In the genomic region with DNA sequence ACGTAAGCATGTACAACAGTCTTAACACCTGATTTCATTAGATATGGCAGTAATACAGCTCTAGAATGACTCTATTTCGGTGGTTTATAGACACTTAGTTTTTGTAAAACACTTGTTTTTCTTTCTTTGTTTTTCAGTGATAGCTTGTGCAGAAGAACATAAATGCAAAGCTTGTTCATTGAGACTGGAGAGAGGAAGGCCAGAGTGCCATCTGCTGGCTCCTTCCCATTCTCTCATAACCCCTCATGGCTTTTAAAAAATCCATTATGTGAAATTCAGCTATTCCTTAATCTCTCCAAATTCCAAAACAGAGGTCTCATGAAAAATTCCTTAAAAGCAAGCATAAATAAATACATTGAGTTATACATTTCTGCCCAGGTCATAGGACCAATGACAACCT, we compare ENCODE assay signal across 9 cellular contexts.
DNase-seq lines count a peak whose midpoint lies in the region; ATAC-seq and TF ChIP-seq lines count a peak whose summit lies in the region.
"Had no signal": no experiment of that assay in that cellular context is flagged by ENCODE, and none has a peak within 500 bp of the region (broad histone marks: within the 10 kb centered on the region; RNA-seq: fewer than 3 reads in every experiment).

No MANE protein-coding gene starts in this region.

- CTCF ChIA-PET in SK-N-SH (lab: Yijun Ruan, JAX) = interaction anchor here (0.6 to 3.8 kb wide), 52 partner anchors 9 to 625 kb away, joined by 3 to 114 read pairs (median 5); partner anchors contain the start of gene CACNB2

- H3K79me2 ChIP-seq in SK-N-SH (ENCODE audit: insufficient read depth) = no peaks in the 10 kb centered on the region

- H3K4me2 ChIP-seq in SK-N-SH = no peak overlapping the region

- H3K36me3 Mint-ChIP-seq in type B pancreatic cell = no peaks in the 10 kb centered on the region
- H3K36me3 Mint-ChIP-seq: CD8-positive, alpha-beta memory T cell had no signal

- no peak overlapping the region for H3K27ac ChIP-seq in SK-N-SH (ENCODE audit: low read depth in 2 of 2, low read length in 1 of 2)
- no peak overlapping the region for H3K27ac ChIP-seq in foreskin keratinocyte

- no peak overlapping the region for H2AFZ ChIP-seq in SK-N-SH (ENCODE audit: low read depth)

- H3K4me3 ChIP-seq in SK-N-SH (ENCODE audit: low read depth in 2 of 2, low read length in 1 of 2) = no peak overlapping the region

- H3F3A ChIP-seq in SK-N-SH (replicated peaks; ENCODE audit: insufficient read depth) = no peaks in the 10 kb centered on the region

- POLR2A ChIA-PET in SK-N-SH (lab: Yijun Ruan, JAX) = no interaction called here

- peak; percentile 77 for TF ChIP-seq RAD21 in SK-N-SH (IDR thresholded peaks at IDR 0.05; ENCODE audit: low read length)

- no peaks in the 10 kb centered on the region; a peak in 1 of 4 replicates for H3K4me1 ChIP-seq in SK-N-SH (ENCODE audit: control insufficient read depth in 1 of 2, insufficient read depth in 2 of 2, low read depth in 1 of 2, low read length in 1 of 2)
- H3K4me1 ChIP-seq in foreskin keratinocyte = peaks cover 6% of the 10 kb centered on the region

- DNase-seq in SIG-M5 treated with dmso at 0.1 percent for 504 hours (lab: John Stamatoyannopoulos, UW; ENCODE audit: unreplicated experiment) (peak; percentile 2), SIG-M5 (lab: John Stamatoyannopoulos, UW) (no peak), SK-N-SH (peak; percentile 20), foreskin keratinocyte (no peak), type B pancreatic cell (ENCODE audit: extremely low spot score, unreplicated experiment) (no peak)
- DNase-seq: CD8-positive, alpha-beta memory T cell had no signal

- no peak overlapping the region for H3K27ac Mint-ChIP-seq in type B pancreatic cell
- H3K27ac Mint-ChIP-seq: CD8-positive, alpha-beta memory T cell had no signal

- ATAC-seq in foreskin keratinocyte (no peak), HG03025 (IDR thresholded peaks at IDR 0.05; ENCODE audit: low FRiP score, unreplicated experiment) (no peak), GM19463 (IDR thresholded peaks at IDR 0.05; ENCODE audit: unreplicated experiment) (no peak), HG02970 (IDR thresholded peaks at IDR 0.05; ENCODE audit: low FRiP score, unreplicated experiment) (no peak)

- no peaks in the 10 kb centered on the region for H3K9me2 ChIP-seq in SK-N-SH

- TF ChIP-seq CTCF in SK-N-SH (IDR thresholded peaks at IDR 0.05) = peak; percentile 71
- peak; percentile 67 for TF ChIP-seq CTCF in foreskin keratinocyte (conservative IDR thresholded peaks at IDR 0.05)
- TF ChIP-seq CTCF in type B pancreatic cell (conservative IDR thresholded peaks at IDR 0.05) = peak; percentile 68

- H3K9ac ChIP-seq in SK-N-SH = no peak overlapping the region

- H4K20me1 ChIP-seq in SK-N-SH (ENCODE audit: insufficient read depth) = no peaks in the 10 kb centered on the region

- H3K27me3 Mint-ChIP-seq in type B pancreatic cell = peaks cover 4% of the 10 kb centered on the region

- no peaks in the 10 kb centered on the region for H3K9me3 Mint-ChIP-seq in type B pancreatic cell
- H3K9me3 Mint-ChIP-seq: CD8-positive, alpha-beta memory T cell had no signal

- peaks cover 16% of the 10 kb centered on the region for H3K4me1 Mint-ChIP-seq in type B pancreatic cell (ENCODE audit: unreplicated experiment)
- H3K4me1 Mint-ChIP-seq: CD8-positive, alpha-beta memory T cell had no signal

- H3K4me3 Mint-ChIP-seq in type B pancreatic cell = no peak overlapping the region
- H3K4me3 Mint-ChIP-seq: CD8-positive, alpha-beta memory T cell had no signal

- H3K36me3 ChIP-seq in SK-N-SH (replicated peaks in 1 of 2; ENCODE audit: control insufficient read depth in 1 of 2, insufficient read depth in 2 of 2, low read length in 1 of 2) = no peaks in the 10 kb centered on the region

- H3K9me3 ChIP-seq in SK-N-SH = no peaks in the 10 kb centered on the region

- WGBS in SK-N-SH (ENCODE audit: low lambda C conversion rate) = 47% methylated on average over 2 of the region's 2 CpGs

- H3K27me3 ChIP-seq in SK-N-SH (ENCODE audit: insufficient read depth) (no peaks in the 10 kb centered on the region; the same call in 1 of the 2 replicates), foreskin keratinocyte (no peaks in the 10 kb centered on the region)

- no peak for TF ChIP-seq EP300 in SK-N-SH (IDR thresholded peaks at IDR 0.05; ENCODE audit: borderline replicate concordance in 1 of 2, low read depth in 1 of 2, low read length in 1 of 2)

TF ChIP-seq in SK-N-SH, 30 proteins besides CTCF, POLR2A, EP300 and RAD21:
- TF ChIP-seq MAX (IDR thresholded peaks at IDR 0.05; ENCODE audit: low read depth) (no peak), SMC3 (IDR thresholded peaks at IDR 0.05; ENCODE audit: low read depth, low read length) (peak; percentile 74), FOXJ3 (CRISPR knock-in tag; IDR thresholded peaks at IDR 0.05) (no peak)

Comparison
In these comparisons a context has a peak if more than half of its experiments do, and no peak if none do; other contexts are left out.
1. DNase-seq: peak in SIG-M5 treated with dmso at 0.1 percent for 504 hours (single experiment) and SK-N-SH (single experiment); none in SIG-M5 (single experiment), foreskin keratinocyte (0 of 2) and type B pancreatic cell (single experiment).
2. Peak in every context shown above with its lines, with median percentiles within 50 percentile points of each other: CTCF ChIP-seq.